8 cellular contexts compared by ENCODE assay signal in genomic region chr2:191679818-191680600, GRCh38. TPM values are rescaled to one million over a fixed set of nuclear protein-coding genes. Genes with fewer than 3 reads are reported as not detected.
DNase-seq lines count a peak whose midpoint lies in the region; ATAC-seq lines count a peak whose summit lies in the region.

No MANE protein-coding gene starts in this region.

- POLR2A ChIA-PET in activated naive CD8-positive, alpha-beta T cell treated with anti-CD3 and anti-CD28 coated beads, Interleukin-2, amount 10 ng/mL, durations not matched to agents 7 days and 5 days (lab: Charles Lee) = interaction anchor here (0.7 to 6.7 kb wide), 9 partner anchors 11 to 1273 kb away, joined by 3 to 234 read pairs (median 4); no protein-coding TSS in a partner anchor

- no peak overlapping the region for H3K23ac ChIP-seq in mesendoderm (ENCODE audit: low read length)

- no CpG with 5 or more reads among the region's 4 CpGs for WGBS in mesendoderm (ENCODE audit: extremely low coverage, insufficient coverage, low lambda C conversion rate)

- H3K36me3 ChIP-seq in KOPT-K1 (ENCODE audit: insufficient read depth, low read length) (peaks cover 43% of the 10 kb centered on the region), mesendoderm (ENCODE audit: control insufficient read depth, insufficient read depth, low read length) (no peaks in the 10 kb centered on the region)

- no peak overlapping the region for H3K4me3 ChIP-seq in mesendoderm (ENCODE audit: low read length)

- H3K4me1 ChIP-seq in mesendoderm (ENCODE audit: control insufficient read depth, low read depth, low read length) = no peaks in the 10 kb centered on the region

- no peaks in the 10 kb centered on the region for H3K9me3 ChIP-seq in KOPT-K1 (ENCODE audit: insufficient read depth, low read length, poor library complexity, severe bottlenecking)

- peaks cover 53% of the 10 kb centered on the region for H3K4me1 Mint-ChIP-seq in activated naive CD8-positive, alpha-beta T cell treated with anti-CD3 and anti-CD28 coated beads, Interleukin-2, amount 10 ng/mL, durations not matched to agents 7 days and 5 days

- H4K8ac ChIP-seq in mesendoderm (ENCODE audit: low read depth, low read length) = no peak overlapping the region

- no peak overlapping the region for H4K5ac ChIP-seq in mesendoderm (ENCODE audit: low read length)

- peak overlapping the region; percentile 99 for H3K27ac Mint-ChIP-seq in activated naive CD8-positive, alpha-beta T cell treated with anti-CD3 and anti-CD28 coated beads, Interleukin-2, amount 10 ng/mL, durations not matched to agents 7 days and 5 days

- peak overlapping the region; percentile 98 for H3K4me3 Mint-ChIP-seq in activated naive CD8-positive, alpha-beta T cell treated with anti-CD3 and anti-CD28 coated beads, Interleukin-2, amount 10 ng/mL, durations not matched to agents 7 days and 5 days

- no peak overlapping the region for H2BK15ac ChIP-seq in mesendoderm (replicated peaks; ENCODE audit: low read depth)

- DNase-seq in GM04503 (ENCODE audit: low read depth) (peak; percentile 42), mesendoderm (peak; percentile 73), NCI-H82 treated with DMSO at 0.1 percent for 48 hours (lab: John Stamatoyannopoulos, UW; ENCODE audit: unreplicated experiment) (no peak), NK-92 (lab: John Stamatoyannopoulos, UW; ENCODE audit: unreplicated experiment) (no peak), NCI-H526 treated with DMSO at 0.1 percent for 48 hours (lab: John Stamatoyannopoulos, UW) (no peak)
- DNase-seq in activated naive CD8-positive, alpha-beta T cell treated with anti-CD3 and anti-CD28 coated beads, Interleukin-2, amount 10 ng/mL, durations not matched to agents 7 days and 5 days = no peak

- H3K79me1 ChIP-seq in mesendoderm (ENCODE audit: low read length) = no peaks in the 10 kb centered on the region

- H3K56ac ChIP-seq in mesendoderm (ENCODE audit: low read length) = no peak overlapping the region

- H2BK5ac ChIP-seq in mesendoderm (ENCODE audit: low read length) = no peak overlapping the region

- no peak overlapping the region for H3K4ac ChIP-seq in mesendoderm (ENCODE audit: low read depth, low read length)

- peaks cover 33% of the 10 kb centered on the region for H3K36me3 Mint-ChIP-seq in activated naive CD8-positive, alpha-beta T cell treated with anti-CD3 and anti-CD28 coated beads, Interleukin-2, amount 10 ng/mL, durations not matched to agents 7 days and 5 days

- H3K18ac ChIP-seq in mesendoderm (ENCODE audit: low read length) = no peak overlapping the region

- H2AK5ac ChIP-seq in mesendoderm (ENCODE audit: low read length) = no peak overlapping the region

- H3K27ac ChIP-seq in KOPT-K1 (ENCODE audit: low read depth, low read length, poor library complexity, severe bottlenecking) = peak overlapping the region; percentile 36
- H3K27ac ChIP-seq in mesendoderm (ENCODE audit: low read depth, low read length) = no peak overlapping the region

- H3K27me3 ChIP-seq in mesendoderm (ENCODE audit: insufficient read depth, low read length, poor library complexity) = no peaks in the 10 kb centered on the region

- H3K9me3 Mint-ChIP-seq in activated naive CD8-positive, alpha-beta T cell treated with anti-CD3 and anti-CD28 coated beads, Interleukin-2, amount 10 ng/mL, durations not matched to agents 7 days and 5 days = no peaks in the 10 kb centered on the region

- H3K27me3 Mint-ChIP-seq in activated naive CD8-positive, alpha-beta T cell treated with anti-CD3 and anti-CD28 coated beads, Interleukin-2, amount 10 ng/mL, durations not matched to agents 7 days and 5 days = no peaks in the 10 kb centered on the region

- no peaks in the 10 kb centered on the region for H3K79me2 ChIP-seq in mesendoderm (ENCODE audit: control insufficient read depth, insufficient read depth, low read length)

- H2BK120ac ChIP-seq in mesendoderm (ENCODE audit: low read depth, low read length) = no peak overlapping the region

- peak; percentile 27 for ATAC-seq in GM21717 (IDR thresholded peaks at IDR 0.05; ENCODE audit: unreplicated experiment)
- no peak for ATAC-seq in activated naive CD8-positive, alpha-beta T cell treated with anti-CD3 and anti-CD28 coated beads, Interleukin-2, amount 10 ng/mL, durations not matched to agents 7 days and 5 days (ENCODE audit: low read depth)

- no peak overlapping the region for H3K9ac ChIP-seq in mesendoderm (ENCODE audit: low read length)

- no peak overlapping the region for H3K4me2 ChIP-seq in mesendoderm (ENCODE audit: low read length)

RNA-seq across cellular contexts. Expression of gene NABP1, which starts 2.1 kb away (rescaled TPM):
- total RNA-seq in activated naive CD8-positive, alpha-beta T cell treated with anti-CD3 and anti-CD28 coated beads, Interleukin-2, amount 10 ng/mL, durations not matched to agents 7 days and 5 days = 10 to 100 TPM; 72.6 to 75.9 TPM
- polyA plus RNA-seq in mesendoderm (2013, experiment 1 of 2) = 2.7 TPM
- 2.9 TPM for polyA plus RNA-seq in mesendoderm (2013, experiment 2 of 2)

Comparison
In these comparisons a context has a peak if more than half of its experiments do, and no peak if none do; other contexts are left out.
1. DNase-seq: peak in GM04503 (single experiment) and mesendoderm (single experiment); none in activated naive CD8-positive, alpha-beta T cell treated with anti-CD3 and anti-CD28 coated beads, Interleukin-2, amount 10 ng/mL, durations not matched to agents 7 days and 5 days (single experiment), NCI-H82 treated with DMSO at 0.1 percent for 48 hours (single experiment), NK-92 (single experiment) and NCI-H526 treated with DMSO at 0.1 percent for 48 hours (single experiment).